In the genomic region with DNA sequence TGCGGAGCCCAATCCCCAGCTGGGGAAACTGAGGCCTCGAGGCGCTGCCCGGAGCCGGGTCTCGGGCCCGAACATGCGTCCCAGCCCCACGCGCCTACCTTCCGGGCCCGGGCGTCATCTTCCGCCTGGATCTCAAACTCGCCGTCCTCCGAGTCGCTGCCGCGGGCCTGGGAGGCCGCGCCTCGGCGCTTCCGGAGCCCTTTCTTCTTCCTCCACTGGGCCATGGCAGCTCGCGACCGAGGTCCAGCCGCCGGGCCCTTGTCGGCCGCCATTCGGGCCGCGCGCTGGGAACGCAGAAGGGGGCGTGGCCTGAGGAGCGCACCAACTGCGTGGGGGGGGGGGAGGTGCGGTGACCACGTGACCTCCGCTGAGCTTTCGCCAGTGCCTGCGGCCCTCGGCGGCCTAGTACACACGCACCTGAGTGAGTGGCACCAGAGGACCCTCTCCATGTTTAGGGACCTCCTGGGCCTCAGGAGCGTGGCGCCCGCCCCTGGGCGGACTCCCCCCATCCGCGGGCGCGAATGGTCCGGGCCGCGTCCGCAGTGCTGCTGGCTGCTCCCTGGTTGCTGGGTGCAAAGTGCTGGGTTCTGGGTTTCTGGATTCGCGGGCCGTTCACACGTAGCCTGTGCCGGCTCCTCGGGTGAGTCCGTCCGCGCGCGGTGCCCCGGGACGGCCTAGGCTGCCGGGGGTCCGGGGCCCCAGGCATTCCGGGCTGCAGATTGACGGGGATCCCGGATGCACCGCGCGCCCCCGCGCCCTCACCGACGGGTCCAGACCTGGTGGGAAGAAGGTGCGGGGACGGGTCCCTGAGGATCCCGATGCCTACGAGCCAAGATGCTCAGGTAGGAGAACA, we compare ENCODE assay signal across 8 cellular contexts. TPM values are rescaled to one million over a fixed set of nuclear protein-coding genes. Genes with fewer than 3 reads are reported as not detected.
DNase-seq lines count a peak whose midpoint lies in the region; ATAC-seq and TF ChIP-seq lines count a peak whose summit lies in the region.

A gene with protein sequence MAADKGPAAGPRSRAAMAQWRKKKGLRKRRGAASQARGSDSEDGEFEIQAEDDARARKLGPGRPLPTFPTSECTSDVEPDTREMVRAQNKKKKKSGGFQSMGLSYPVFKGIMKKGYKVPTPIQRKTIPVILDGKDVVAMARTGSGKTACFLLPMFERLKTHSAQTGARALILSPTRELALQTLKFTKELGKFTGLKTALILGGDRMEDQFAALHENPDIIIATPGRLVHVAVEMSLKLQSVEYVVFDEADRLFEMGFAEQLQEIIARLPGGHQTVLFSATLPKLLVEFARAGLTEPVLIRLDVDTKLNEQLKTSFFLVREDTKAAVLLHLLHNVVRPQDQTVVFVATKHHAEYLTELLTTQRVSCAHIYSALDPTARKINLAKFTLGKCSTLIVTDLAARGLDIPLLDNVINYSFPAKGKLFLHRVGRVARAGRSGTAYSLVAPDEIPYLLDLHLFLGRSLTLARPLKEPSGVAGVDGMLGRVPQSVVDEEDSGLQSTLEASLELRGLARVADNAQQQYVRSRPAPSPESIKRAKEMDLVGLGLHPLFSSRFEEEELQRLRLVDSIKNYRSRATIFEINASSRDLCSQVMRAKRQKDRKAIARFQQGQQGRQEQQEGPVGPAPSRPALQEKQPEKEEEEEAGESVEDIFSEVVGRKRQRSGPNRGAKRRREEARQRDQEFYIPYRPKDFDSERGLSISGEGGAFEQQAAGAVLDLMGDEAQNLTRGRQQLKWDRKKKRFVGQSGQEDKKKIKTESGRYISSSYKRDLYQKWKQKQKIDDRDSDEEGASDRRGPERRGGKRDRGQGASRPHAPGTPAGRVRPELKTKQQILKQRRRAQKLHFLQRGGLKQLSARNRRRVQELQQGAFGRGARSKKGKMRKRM (minus strand): TSS at position 299 of the 853 bp plus-strand sequence. CDS start 27 bp downstream, at position 272.
TSS of gene RITA1 (plus strand) at position 542 of the 853 bp plus-strand sequence. CDS start 1,026 bp downstream, outside the sequence.

- no peak for TF ChIP-seq EP300 in stomach (IDR thresholded peaks at IDR 0.05)

- peak within 1 kb of the TSS; percentile 83 for H3K27ac ChIP-seq in DOHH2 (ENCODE audit: low read depth, low read length)
- peak within 1 kb of the TSS; percentile 93 to 98 (median 96) for H3K27ac ChIP-seq in stomach

- H3K79me2 ChIP-seq in DOHH2 (ENCODE audit: control insufficient read depth, low read length) = peaks cover 87% of the 10 kb centered on the region

- TF ChIP-seq POLR2A in stomach (IDR thresholded peaks at IDR 0.05) = no peak

- peak; percentile 47 for ATAC-seq in GM21717 (IDR thresholded peaks at IDR 0.05; ENCODE audit: unreplicated experiment)

- no peaks in the 10 kb centered on the region for H3K27me3 ChIP-seq in DOHH2 (ENCODE audit: control insufficient read depth, low read length)
- no peaks in the 10 kb centered on the region for H3K27me3 ChIP-seq in stomach

- H3K27ac Mint-ChIP-seq in neural crest cell (ENCODE audit: unreplicated experiment) = peak within 1 kb of the TSS; percentile 91

- H3K4me3 ChIP-seq in DOHH2 (ENCODE audit: low read length) (peak within 1 kb of the TSS; percentile 87), foreskin fibroblast (ENCODE audit: low read depth in 1 of 2, low read length in 2 of 2) (peak within 1 kb of the TSS; percentile 67 to 98), stomach (peak within 1 kb of the TSS; percentile 67 to 97 (median 86))

- H3K4me2 ChIP-seq in DOHH2 (ENCODE audit: low read length) = peak within 1 kb of the TSS; percentile 92

- H3K27me3 Mint-ChIP-seq in neural crest cell (ENCODE audit: low read depth) = no peaks in the 10 kb centered on the region

- TF ChIP-seq CTCF in DOHH2 (IDR thresholded peaks at IDR 0.05; ENCODE audit: low read depth, low read length, poor library complexity, severe bottlenecking) = no peak
- TF ChIP-seq CTCF in foreskin fibroblast (IDR thresholded peaks at IDR 0.05; ENCODE audit: low read depth, low read length) = no peak
- TF ChIP-seq CTCF in neural crest cell (conservative IDR thresholded peaks at IDR 0.05) = no peak
- TF ChIP-seq CTCF in stomach (IDR thresholded peaks at IDR 0.05) = no peak

- H3K9me3 Mint-ChIP-seq in neural crest cell = no peaks in the 10 kb centered on the region

- peaks cover 22% of the 10 kb centered on the region for H3K4me1 Mint-ChIP-seq in neural crest cell

- intact Hi-C loops in stomach (cut with DNase I; ENCODE audit: low total_unique reads) = no loop called here

- peaks cover 3% of the 10 kb centered on the region; the same call in 1 of the 2 replicates for H3F3A ChIP-seq in DOHH2 (ENCODE audit: control insufficient read depth, insufficient read depth)

- H3K36me3 ChIP-seq in DOHH2 (ENCODE audit: control insufficient read depth, low read length) = peaks cover 72% of the 10 kb centered on the region
- peaks cover 5 to 36% (median 24%) of the 10 kb centered on the region in 4 donors for H3K36me3 ChIP-seq in stomach

- peaks cover 5% of the 10 kb centered on the region for H3K36me3 Mint-ChIP-seq in neural crest cell (ENCODE audit: low read depth)

- in situ Hi-C loops in KBM-7 (cut with MboI; ENCODE audit: low pct_unique_long_range_greater_than_20kb, low sequenced_read_pairs) = no loop called here

- DNase-seq in KBM-7 (peak; percentile 82), SHP77 treated with DMSO at 0.1 percent for 48 hours (lab: John Stamatoyannopoulos, UW) (peak; percentile 30), activated gamma-delta T cell (lab: John Stamatoyannopoulos, UW) (peak; percentile 66), foreskin fibroblast (peak; percentile 70 to 88), neural crest cell (ENCODE audit: low read depth, low spot score) (peak; percentile 80), stomach (peak; percentile 86)

- H3K9me3 ChIP-seq in DOHH2 (ENCODE audit: control insufficient read depth, insufficient read depth, low read length) (no peaks in the 10 kb centered on the region), stomach (no peaks in the 10 kb centered on the region)

- no peaks in the 10 kb centered on the region for H3K9me2 ChIP-seq in DOHH2 (replicated peaks; ENCODE audit: control insufficient read depth, low read length)

- H3K4me3 Mint-ChIP-seq in neural crest cell = peak within 1 kb of the TSS; percentile 96

- WGBS in stomach, 5 donors = 0 to 1% (median 0%) methylated on average over 28 to 89 of the region's 89 CpGs

- H3K4me1 ChIP-seq in DOHH2 (ENCODE audit: control insufficient read depth, low read length) = peaks cover 39% of the 10 kb centered on the region
- H3K4me1 ChIP-seq in stomach = peaks cover 24 to 54% (median 31%) of the 10 kb centered on the region in 4 donors

- peaks cover 7% of the 10 kb centered on the region; the same call in 1 of the 2 replicates for H4K20me1 ChIP-seq in DOHH2 (ENCODE audit: control insufficient read depth, insufficient read depth, low read depth, low read length)

RNA-seq across cellular contexts. Expression of the first gene that starts in this region (rescaled TPM):
- total RNA-seq in neural crest cell = 68.5 and 69.7 TPM in 2 replicates
- 100 to 1,000 TPM in 1 of 5 donors, 10 to 100 TPM in 4; 14.6 to 167 (median 41.7) TPM for total RNA-seq in stomach
- 10 to 100 TPM; 28.5 to 64.6 (median 34.1) TPM for polyA plus RNA-seq in stomach

RNA-seq across cellular contexts. Expression of gene RITA1, which starts in this region (rescaled TPM):
- total RNA-seq in neural crest cell (20.0 and 20.1 TPM in 2 replicates), stomach (10 to 100 TPM in 2 of 5 donors, 1 to 10 TPM in 3; 4.1 to 19.2 (median 5.0) TPM)
- 10 to 100 TPM in 2 of 3 donors, 1 to 10 TPM in 1; 8.4 to 14.3 (median 11.5) TPM for polyA plus RNA-seq in stomach

Comparison
In these comparisons a context has a peak if more than half of its experiments do, and no peak if none do; other contexts are left out.
1. Peak in every context shown above with its lines: DNase-seq, ATAC-seq, H3K4me3 ChIP-seq and H3K27ac ChIP-seq.
2. DNase-seq: peak in every context shown above with its lines; median percentile 86 in stomach; 82 in KBM-7; 80 in neural crest cell; 79 in foreskin fibroblast; 66 in activated gamma-delta T cell; 30 in SHP77 treated with DMSO at 0.1 percent for 48 hours.